Comparison of ENCODE assay signal across 11 cellular contexts in the genomic region with DNA sequence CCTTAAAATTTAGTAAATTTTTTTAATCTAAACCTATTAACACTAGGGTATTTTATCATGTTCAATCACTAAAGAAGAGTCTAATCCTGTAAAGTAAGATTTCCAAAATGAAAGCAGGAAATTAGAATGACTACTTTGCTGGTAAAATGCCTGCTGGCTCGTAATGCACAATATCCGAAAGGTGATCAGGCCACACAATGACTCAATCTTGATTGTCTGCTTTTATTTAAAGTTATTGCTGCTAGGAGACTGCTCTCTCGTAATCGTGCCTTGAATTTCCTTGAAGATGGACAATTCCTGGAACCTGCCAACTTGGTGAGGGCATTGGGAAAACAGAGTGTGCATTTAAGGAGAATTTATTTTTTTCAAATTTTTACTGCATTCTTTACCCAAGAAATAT.
"Had no signal": no experiment of that assay in that cellular context is flagged by ENCODE, and none has a peak within 500 bp of the region (broad histone marks: within the 10 kb centered on the region; RNA-seq: fewer than 3 reads in every experiment).

No MANE protein-coding gene starts in this region.

- H3K9me3 ChIP-seq: esophagus muscularis mucosa, gastroesophageal sphincter, psoas muscle, right lobe of liver had no signal

- H3K4me3 ChIP-seq: dorsolateral prefrontal cortex, esophagus muscularis mucosa, gastroesophageal sphincter, left ventricle myocardium inferior, psoas muscle, right lobe of liver, tibial nerve had no signal

- H3K27ac ChIP-seq: dorsolateral prefrontal cortex, esophagus muscularis mucosa, gastroesophageal sphincter, left ventricle myocardium inferior, psoas muscle, right lobe of liver, tibial nerve had no signal

- FAIRE-seq: keratinocyte had no signal

- DNase-seq: activated CD4-positive, alpha-beta T cell treated with anti-CD3 and anti-CD28 coated beads for 48 hours; activated naive CD4-positive, alpha-beta T cell treated with anti-CD3 and anti-CD28 coated beads, Interleukin-2, amount 10 ng/mL, durations not matched to agents 7 days and 5 days; dorsolateral prefrontal cortex; left ventricle myocardium inferior; mesenchymal stem cell; psoas muscle; right lobe of liver had no signal

- H3K27me3 ChIP-seq: dorsolateral prefrontal cortex, esophagus muscularis mucosa, gastroesophageal sphincter, right lobe of liver, tibial nerve had no signal

- H3K4me1 ChIP-seq: esophagus muscularis mucosa, gastroesophageal sphincter, left ventricle myocardium inferior, psoas muscle, right lobe of liver, tibial nerve had no signal

- H3K36me3 ChIP-seq: esophagus muscularis mucosa, gastroesophageal sphincter, left ventricle myocardium inferior, right lobe of liver, tibial nerve had no signal
